2 cellular contexts compared by ENCODE assay signal in genomic region chr11:69249641-69250502, GRCh38.
TF ChIP-seq lines count a peak whose summit lies in the region.

No MANE protein-coding gene starts in this region.

TF ChIP-seq in GM23338, 12 proteins besides CTCF, POLR2A, EP300 and RAD21 (continued from another document):
- TF ChIP-seq REST (IDR thresholded peaks at IDR 0.05; ENCODE audit: unreplicated experiment) (no peak), STAT1 (IDR thresholded peaks at IDR 0.05; ENCODE audit: unreplicated experiment) (no peak), ZNF331 (CRISPR knock-in tag; IDR thresholded peaks at IDR 0.05; ENCODE audit: low read depth) (no peak), CREB1 (CRISPR knock-in tag; IDR thresholded peaks at IDR 0.05; ENCODE audit: low read depth) (0 out of 2 replicates have a peak, but pooled peaks have one; percentile 18)

TF ChIP-seq in WTC11, 78 proteins besides CTCF, POLR2A, EP300 and RAD21 (continued from another document):
- no peak for TF ChIP-seq ZNF425 (CRISPR knock-in tag; conservative IDR thresholded peaks at IDR 0.05)
- 0 out of 2 replicates have a peak, but pooled peaks have one; percentile 52 for TF ChIP-seq RELA (CRISPR knock-in tag; IDR thresholded peaks at IDR 0.05; ENCODE audit: borderline replicate concordance)
- TF ChIP-seq TP53 (CRISPR knock-in tag; IDR thresholded peaks at IDR 0.05) = 0 out of 2 replicates have a peak, but pooled peaks have one; percentile 29
- no peak for TF ChIP-seq ATF6 (CRISPR knock-in tag; IDR thresholded peaks at IDR 0.05)
- TF ChIP-seq FOXP1 (CRISPR knock-in tag; IDR thresholded peaks at IDR 0.05; ENCODE audit: borderline replicate concordance) = no peak
- TF ChIP-seq ZNF416 (CRISPR knock-in tag; IDR thresholded peaks at IDR 0.05) = no peak
- TF ChIP-seq FOXP4 (CRISPR knock-in tag; IDR thresholded peaks at IDR 0.05) = 0 out of 2 replicates have a peak, but pooled peaks have one; percentile 31
- peak; percentile 12; the same call in 1 of the 2 replicates for TF ChIP-seq ZNF423 (CRISPR knock-in tag; IDR thresholded peaks at IDR 0.05)
- no peak for TF ChIP-seq ZNF396 (CRISPR knock-in tag; IDR thresholded peaks at IDR 0.05; ENCODE audit: borderline replicate concordance)
- TF ChIP-seq ZBTB43 (CRISPR knock-in tag; IDR thresholded peaks at IDR 0.05) = peak; percentile 71
- no peak for TF ChIP-seq FOXJ3 (CRISPR knock-in tag; IDR thresholded peaks at IDR 0.05; ENCODE audit: borderline replicate concordance)
- TF ChIP-seq ARID4B (CRISPR knock-in tag; IDR thresholded peaks at IDR 0.05; ENCODE audit: borderline replicate concordance) = no peak
- TF ChIP-seq ZNF317 (CRISPR knock-in tag; IDR thresholded peaks at IDR 0.05; ENCODE audit: borderline replicate concordance, low read depth) = no peak
